In the genomic region with DNA sequence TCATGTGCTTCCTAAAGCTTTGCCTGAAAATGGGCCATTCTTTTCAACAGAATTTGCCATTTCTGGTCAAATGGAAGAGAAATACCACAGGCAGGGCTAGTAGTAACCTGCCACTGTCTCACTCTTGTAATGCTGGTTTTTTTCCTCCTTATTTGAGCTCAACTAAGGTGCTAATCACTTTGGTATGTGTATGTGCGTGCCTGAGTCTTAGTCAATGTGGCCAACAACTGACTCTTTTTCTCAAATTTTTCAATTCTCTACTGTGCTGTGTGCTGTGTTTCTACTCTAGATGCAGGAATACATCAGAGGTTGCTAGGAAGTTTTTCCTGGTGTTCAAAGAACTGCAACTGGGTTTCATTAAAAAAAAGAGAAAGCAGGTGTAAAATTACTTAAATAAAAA, we compare ENCODE assay signal across 20 cellular contexts.
DNase-seq lines count a peak whose midpoint lies in the region; ATAC-seq and TF ChIP-seq lines count a peak whose summit lies in the region.
"Had no signal": no experiment of that assay in that cellular context is flagged by ENCODE, and none has a peak within 500 bp of the region (broad histone marks: within the 10 kb centered on the region; RNA-seq: fewer than 3 reads in every experiment).

No MANE protein-coding gene starts in this region.

- H4K91ac ChIP-seq in H9 (ENCODE audit: insufficient read length, low read depth, low read length): no peak overlapping the region

- H2BK15ac ChIP-seq in H9 (ENCODE audit: low read depth, low read length): no peak overlapping the region

- H3K9ac ChIP-seq in H9 (ENCODE audit: extremely low read depth, insufficient read length, low read length): no peak overlapping the region

- H3T11ph ChIP-seq in H9 (ENCODE audit: low read length): no peak overlapping the region

- H3K36me3 Mint-ChIP-seq in H9 (ENCODE audit: insufficient read depth in 1 of 3, low read depth in 3 of 3): no peaks in the 10 kb centered on the region
- no peaks in the 10 kb centered on the region for H3K36me3 Mint-ChIP-seq in Calu3 (ENCODE audit: insufficient read depth, unreplicated experiment)
- H3K36me3 Mint-ChIP-seq: immature natural killer cell, memory B cell had no signal

- no peak overlapping the region for H2BK5ac ChIP-seq in H9 (ENCODE audit: insufficient read length, low read length)

- no peak overlapping the region for H4K5ac ChIP-seq in H9 (ENCODE audit: insufficient read length, low read depth, low read length)

- no peaks in the 10 kb centered on the region for H4K20me1 ChIP-seq in H9 (ENCODE audit: control insufficient read depth, insufficient read depth, insufficient read length)

- BruUV-seq in Calu3 (replicated peaks; lab: Mats Ljungman, UMichigan): no TSS peak

- no peak overlapping the region for H2BK12ac ChIP-seq in H9 (ENCODE audit: insufficient read length, low read depth, low read length)

- ATAC-seq in stimulated activated naive CD8-positive, alpha-beta T cell treated with anti-CD3 and anti-CD28 coated beads, Interleukin-15, amount 100 ng/mL, for 72 hours: no peak
- ATAC-seq: activated T-helper 17 cell treated with anti-CD3 and anti-CD28 coated beads, Interleukin-2, amount 50 U/mL, for 72 hours; Right ventricle myocardium inferior had no signal

- H3K27me3 Mint-ChIP-seq in stimulated activated naive CD8-positive, alpha-beta T cell treated with anti-CD3 and anti-CD28 coated beads, Interleukin-15, amount 100 ng/mL, for 72 hours: no peaks in the 10 kb centered on the region
- peaks cover 2% of the 10 kb centered on the region for H3K27me3 Mint-ChIP-seq in H9 (ENCODE audit: low read depth)
- no peaks in the 10 kb centered on the region for H3K27me3 Mint-ChIP-seq in Calu3 (ENCODE audit: unreplicated experiment)
- H3K27me3 Mint-ChIP-seq: activated B cell treated with CpG ODN at 0.5 μM for 24 hours; activated T-helper 17 cell treated with anti-CD3 and anti-CD28 coated beads, Interleukin-2, amount 50 U/mL, for 72 hours; memory B cell had no signal

- no peaks in the 10 kb centered on the region for H3K4me1 Mint-ChIP-seq in stimulated activated naive CD8-positive, alpha-beta T cell treated with anti-CD3 and anti-CD28 coated beads, Interleukin-15, amount 100 ng/mL, for 72 hours
- no peaks in the 10 kb centered on the region for H3K4me1 Mint-ChIP-seq in H9
- H3K4me1 Mint-ChIP-seq in Calu3 (ENCODE audit: low read depth, unreplicated experiment): peaks cover 4% of the 10 kb centered on the region
- H3K4me1 Mint-ChIP-seq: activated B cell treated with CpG ODN at 0.5 μM for 24 hours; activated T-helper 17 cell treated with anti-CD3 and anti-CD28 coated beads, Interleukin-2, amount 50 U/mL, for 72 hours; memory B cell had no signal

- no peak overlapping the region for H3K4me2 ChIP-seq in H9 (ENCODE audit: insufficient read depth, insufficient read length, low read length)

- H3K18ac ChIP-seq in H9 (ENCODE audit: insufficient read length, low read depth, low read length): no peak overlapping the region

- no peak overlapping the region for H3K27ac Mint-ChIP-seq in stimulated activated naive CD8-positive, alpha-beta T cell treated with anti-CD3 and anti-CD28 coated beads, Interleukin-15, amount 100 ng/mL, for 72 hours
- H3K27ac Mint-ChIP-seq in H9 (no peak overlapping the region), Calu3 (ENCODE audit: unreplicated experiment) (no peak overlapping the region)
- H3K27ac Mint-ChIP-seq: activated B cell treated with CpG ODN at 0.5 μM for 24 hours; activated T-helper 17 cell treated with anti-CD3 and anti-CD28 coated beads, Interleukin-2, amount 50 U/mL, for 72 hours; immature natural killer cell; memory B cell; nephron progenitor cell had no signal

- H3K79me1 ChIP-seq in H9 (ENCODE audit: insufficient read depth, low read depth, low read length, poor library complexity, severe bottlenecking): no peaks in the 10 kb centered on the region

- no peaks in the 10 kb centered on the region for H3K4me1 ChIP-seq in H9 (ENCODE audit: insufficient read depth, low read length)
- H3K4me1 ChIP-seq: adrenal gland, colonic mucosa had no signal

- H3K9me3 ChIP-seq in H9 (ENCODE audit: control insufficient read depth, low read depth, low read length): no peaks in the 10 kb centered on the region
- H3K9me3 ChIP-seq: adrenal gland, colonic mucosa had no signal

- no peak overlapping the region for H2AK5ac ChIP-seq in H9 (ENCODE audit: insufficient read length, low read length)

- no peak overlapping the region for H3K23ac ChIP-seq in H9 (ENCODE audit: insufficient read length, low read depth, low read length)

- no CpG with 5 or more reads among the region's 1 CpG for WGBS in H9 (ENCODE audit: extremely low coverage, insufficient read length, low lambda C conversion rate)

- H2BK120ac ChIP-seq in H9 (ENCODE audit: low read depth, low read length, poor library complexity, severe bottlenecking): no peak overlapping the region

- no peak overlapping the region for H3K4me3 Mint-ChIP-seq in stimulated activated naive CD8-positive, alpha-beta T cell treated with anti-CD3 and anti-CD28 coated beads, Interleukin-15, amount 100 ng/mL, for 72 hours
- H3K4me3 Mint-ChIP-seq in H9 (no peak overlapping the region), Calu3 (ENCODE audit: low read depth, unreplicated experiment) (no peak overlapping the region)
- H3K4me3 Mint-ChIP-seq: activated B cell treated with CpG ODN at 0.5 μM for 24 hours; activated T-helper 17 cell treated with anti-CD3 and anti-CD28 coated beads, Interleukin-2, amount 50 U/mL, for 72 hours; immature natural killer cell; memory B cell; nephron progenitor cell had no signal

- H3K56ac ChIP-seq in H9 (ENCODE audit: insufficient read length, low read depth, low read length): no peak overlapping the region

- H3K27ac ChIP-seq in H9 (ENCODE audit: insufficient read length, low read depth, low read length): no peak overlapping the region
- H3K27ac ChIP-seq: adrenal gland, colonic mucosa had no signal

- H2AFZ ChIP-seq in H9 (ENCODE audit: low read length): no peak overlapping the region

- intact Hi-C loops in Calu3 (cut with micrococcal nuclease; ENCODE audit: unreplicated experiment): no loop called here

- no peak overlapping the region for H3K4ac ChIP-seq in H9 (ENCODE audit: low read depth, low read length)

- H3K79me2 ChIP-seq in H9 (ENCODE audit: insufficient read depth, low read length): no peaks in the 10 kb centered on the region

- H3K9me3 Mint-ChIP-seq in stimulated activated naive CD8-positive, alpha-beta T cell treated with anti-CD3 and anti-CD28 coated beads, Interleukin-15, amount 100 ng/mL, for 72 hours: no peaks in the 10 kb centered on the region
- H3K9me3 Mint-ChIP-seq in H9: no peaks in the 10 kb centered on the region
- H3K9me3 Mint-ChIP-seq in Calu3 (ENCODE audit: low read depth, unreplicated experiment): no peaks in the 10 kb centered on the region
- H3K9me3 Mint-ChIP-seq: activated T-helper 17 cell treated with anti-CD3 and anti-CD28 coated beads, Interleukin-2, amount 50 U/mL, for 72 hours; memory B cell; nephron progenitor cell had no signal

- no peak overlapping the region for H2BK20ac ChIP-seq in H9 (ENCODE audit: low read depth, low read length, poor library complexity, severe bottlenecking)

- no peaks in the 10 kb centered on the region for H3K23me2 ChIP-seq in H9 (ENCODE audit: insufficient read length, low read depth, low read length, poor library complexity, severe bottlenecking)

- DNase-seq in EH (ENCODE audit: low read depth) (peak; percentile 29), RKO (ENCODE audit: low spot score) (peak; percentile 58), dedifferentiated amniotic fluid mesenchymal stem cell (ENCODE audit: extremely low spot score) (peak; percentile 64), non-pigmented ciliary epithelial cell (ENCODE audit: low read depth) (peak; percentile 58), H9 (no peak), Calu3 (no peak), DMS 273 treated with DMSO at 0.1 percent for 48 hours (lab: John Stamatoyannopoulos, UW) (no peak)
- no peak for DNase-seq in stimulated activated naive CD8-positive, alpha-beta T cell treated with anti-CD3 and anti-CD28 coated beads, Interleukin-15, amount 100 ng/mL, for 72 hours
- DNase-seq: activated B cell treated with CpG ODN at 0.5 μM for 24 hours; activated CD8-positive, alpha-beta memory T cell treated with anti-CD3 and anti-CD28 coated beads for 24 hours; adrenal gland; colonic mucosa; DMS153; immature natural killer cell; NCI-H1105 treated with DMSO at 0.1 percent for 48 hours; nephron progenitor cell; stimulated activated CD4-positive, alpha-beta T cell treated with anti-CD3 and anti-CD28 coated beads, Interleukin-15, amount 100 ng/mL, for 24 hours had no signal

- CTCF ChIA-PET in Calu3 (lab: Charles Lee): no interaction called here

- no peak overlapping the region for H3K14ac ChIP-seq in H9 (ENCODE audit: insufficient read depth, low read length)

- TF ChIP-seq CTCF in H9 (conservative IDR thresholded peaks at IDR 0.05) (no peak), Calu3 (IDR thresholded peaks at IDR 0.05; ENCODE audit: unreplicated experiment) (no peak)

- H3K27me3 ChIP-seq in H9 (ENCODE audit: insufficient read depth, low read length): no peaks in the 10 kb centered on the region
- H3K27me3 ChIP-seq: adrenal gland, colonic mucosa had no signal

- no peak overlapping the region for H4K8ac ChIP-seq in H9 (replicated peaks; ENCODE audit: insufficient read length, low read depth, low read length)

Comparison
In these comparisons a context has a peak if more than half of its experiments do, and no peak if none do; other contexts are left out.
1. DNase-seq: peak in EH (single experiment), RKO (single experiment), dedifferentiated amniotic fluid mesenchymal stem cell (single experiment) and non-pigmented ciliary epithelial cell (single experiment); none in stimulated activated naive CD8-positive, alpha-beta T cell treated with anti-CD3 and anti-CD28 coated beads, Interleukin-15, amount 100 ng/mL, for 72 hours (0 of 2), H9 (single experiment), Calu3 (single experiment) and DMS 273 treated with DMSO at 0.1 percent for 48 hours (single experiment).